1 cellular context compared by ENCODE assay signal in the genomic region with DNA sequence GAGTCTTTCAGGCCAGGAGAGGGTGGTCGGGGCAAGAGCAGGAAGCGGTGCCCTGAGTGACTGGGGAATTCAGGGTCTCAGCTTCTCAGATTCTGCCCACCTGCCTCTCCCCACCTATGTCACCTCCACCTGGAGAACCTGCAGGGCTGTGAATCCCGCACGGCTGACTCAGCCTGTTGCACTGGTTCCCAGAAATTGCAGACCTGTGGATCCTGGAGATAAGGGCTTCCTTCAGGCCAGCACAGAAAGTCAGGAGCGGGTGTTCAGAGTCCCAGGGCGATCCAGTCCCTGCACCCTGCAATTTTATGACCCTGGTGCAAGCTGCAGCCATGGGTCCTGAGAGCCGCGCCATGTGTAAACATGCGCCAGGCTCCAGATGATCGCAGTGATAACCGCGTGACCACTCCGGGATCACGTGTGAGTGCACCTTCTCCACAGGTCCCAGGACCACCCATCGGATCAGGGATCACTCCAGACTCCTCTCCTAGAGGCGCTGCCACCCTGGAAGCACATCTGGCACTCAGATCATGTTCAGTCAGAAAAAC.
TF ChIP-seq lines count a peak whose summit lies in the region.

No MANE protein-coding gene starts in this region.

TF ChIP-seq in K562, 482 proteins besides CTCF, POLR2A, EP300 and RAD21 (continued from another document):
- TF ChIP-seq, protein P1, sequence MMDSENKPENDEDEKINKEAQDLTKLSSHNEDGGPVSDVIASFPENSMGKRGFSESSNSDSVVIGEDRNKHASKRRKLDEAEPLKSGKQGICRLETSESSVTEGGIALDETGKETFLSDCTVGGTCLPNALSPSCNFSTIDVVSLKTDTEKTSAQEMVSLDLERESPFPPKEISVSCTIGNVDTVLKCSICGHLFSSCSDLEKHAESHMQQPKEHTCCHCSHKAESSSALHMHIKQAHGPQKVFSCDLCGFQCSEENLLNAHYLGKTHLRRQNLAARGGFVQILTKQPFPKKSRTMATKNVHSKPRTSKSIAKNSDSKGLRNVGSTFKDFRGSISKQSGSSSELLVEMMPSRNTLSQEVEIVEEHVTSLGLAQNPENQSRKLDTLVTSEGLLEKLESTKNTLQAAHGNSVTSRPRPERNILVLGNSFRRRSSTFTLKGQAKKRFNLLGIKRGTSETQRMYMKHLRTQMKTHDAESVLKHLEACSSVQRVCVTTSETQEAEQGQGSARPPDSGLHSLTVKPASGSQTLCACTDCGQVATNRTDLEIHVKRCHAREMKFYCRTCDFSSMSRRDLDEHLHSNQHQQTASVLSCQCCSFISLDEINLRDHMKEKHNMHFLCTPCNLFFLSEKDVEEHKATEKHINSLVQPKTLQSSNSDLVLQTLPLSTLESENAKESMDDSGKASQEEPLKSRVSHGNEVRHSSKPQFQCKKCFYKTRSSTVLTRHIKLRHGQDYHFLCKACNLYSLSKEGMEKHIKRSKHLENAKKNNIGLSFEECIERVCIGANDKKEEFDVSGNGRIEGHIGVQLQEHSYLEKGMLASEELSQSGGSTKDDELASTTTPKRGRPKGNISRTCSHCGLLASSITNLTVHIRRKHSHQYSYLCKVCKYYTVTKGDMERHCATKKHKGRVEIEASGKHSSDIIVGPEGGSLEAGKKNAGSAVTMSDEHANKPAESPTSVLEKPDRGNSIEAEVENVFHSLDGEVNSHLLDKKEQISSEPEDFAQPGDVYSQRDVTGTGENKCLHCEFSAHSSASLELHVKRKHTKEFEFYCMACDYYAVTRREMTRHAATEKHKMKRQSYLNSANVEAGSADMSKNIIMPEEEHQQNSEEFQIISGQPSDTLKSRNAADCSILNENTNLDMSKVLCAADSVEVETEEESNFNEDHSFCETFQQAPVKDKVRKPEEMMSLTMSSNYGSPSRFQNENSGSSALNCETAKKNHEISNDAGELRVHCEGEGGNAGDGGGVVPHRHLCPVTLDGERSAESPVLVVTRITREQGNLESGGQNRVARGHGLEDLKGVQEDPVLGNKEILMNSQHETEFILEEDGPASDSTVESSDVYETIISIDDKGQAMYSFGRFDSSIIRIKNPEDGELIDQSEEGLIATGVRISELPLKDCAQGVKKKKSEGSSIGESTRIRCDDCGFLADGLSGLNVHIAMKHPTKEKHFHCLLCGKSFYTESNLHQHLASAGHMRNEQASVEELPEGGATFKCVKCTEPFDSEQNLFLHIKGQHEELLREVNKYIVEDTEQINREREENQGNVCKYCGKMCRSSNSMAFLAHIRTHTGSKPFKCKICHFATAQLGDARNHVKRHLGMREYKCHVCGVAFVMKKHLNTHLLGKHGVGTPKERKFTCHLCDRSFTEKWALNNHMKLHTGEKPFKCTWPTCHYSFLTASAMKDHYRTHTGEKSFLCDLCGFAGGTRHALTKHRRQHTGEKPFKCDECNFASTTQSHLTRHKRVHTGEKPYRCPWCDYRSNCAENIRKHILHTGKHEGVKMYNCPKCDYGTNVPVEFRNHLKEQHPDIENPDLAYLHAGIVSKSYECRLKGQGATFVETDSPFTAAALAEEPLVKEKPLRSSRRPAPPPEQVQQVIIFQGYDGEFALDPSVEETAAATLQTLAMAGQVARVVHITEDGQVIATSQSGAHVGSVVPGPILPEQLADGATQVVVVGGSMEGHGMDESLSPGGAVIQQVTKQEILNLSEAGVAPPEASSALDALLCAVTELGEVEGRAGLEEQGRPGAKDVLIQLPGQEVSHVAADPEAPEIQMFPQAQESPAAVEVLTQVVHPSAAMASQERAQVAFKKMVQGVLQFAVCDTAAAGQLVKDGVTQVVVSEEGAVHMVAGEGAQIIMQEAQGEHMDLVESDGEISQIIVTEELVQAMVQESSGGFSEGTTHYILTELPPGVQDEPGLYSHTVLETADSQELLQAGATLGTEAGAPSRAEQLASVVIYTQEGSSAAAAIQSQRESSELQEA (IDR thresholded peaks at IDR 0.05; ENCODE audit: low read depth) = no peak
